24 cellular contexts compared by ENCODE assay signal in genomic region chr2:99939135-99939534, GRCh38.
"Had no signal": no experiment of that assay in that cellular context is flagged by ENCODE, and none has a peak within 500 bp of the region (broad histone marks: within the 10 kb centered on the region; RNA-seq: fewer than 3 reads in every experiment).

No MANE protein-coding gene starts in this region.

- DNase-seq: activated CD4-positive, alpha-beta T cell treated with anti-CD3 and anti-CD28 coated beads for 48 hours; activated CD4-positive, alpha-beta T cell treated with anti-CD3 and anti-CD28 coated beads, Interleukin-2, amount 50 U/mL, for 48 hours; activated CD8-positive, alpha-beta memory T cell treated with anti-CD3 and anti-CD28 coated beads for 24 hours; activated effector memory CD4-positive, alpha-beta T cell treated with Interleukin-2 at 50 U/mL for 16 hours; activated naive CD4-positive, alpha-beta T cell treated with Interleukin-2 at 50 U/mL for 16 hours; anterior cingulate cortex; body of pancreas; cerebellar nuclear complex; colonic mucosa; dorsolateral prefrontal cortex; effector memory CD4-positive, alpha-beta T cell; left ventricle myocardium inferior; ovary; stimulated activated CD4-positive, alpha-beta T cell treated with anti-CD3 and anti-CD28 coated beads, Interleukin-4, amount 100 ng/mL, for 24 hours; trophoblast cell had no signal

- H3K27ac ChIP-seq: body of pancreas, colonic mucosa, dorsolateral prefrontal cortex, left ventricle myocardium inferior, ovary, skin epidermis, thoracic aorta, WERI-Rb-1 had no signal

- H3K36me3 ChIP-seq: colonic mucosa, left ventricle myocardium inferior, ovary, thoracic aorta, WERI-Rb-1 had no signal

- H3K4me1 ChIP-seq: body of pancreas, colonic mucosa had no signal

- ATAC-seq: activated CD4-positive, CD25-positive, alpha-beta regulatory T cell treated with anti-CD3 and anti-CD28 coated beads, Interleukin-2, amount 50 U/mL, for 24 hours; body of pancreas; sciatic nerve; stimulated activated effector memory CD8-positive, alpha-beta T cell treated with anti-CD3 and anti-CD28 coated beads, Interleukin-12 subunit alpha, Interleukin-12 subunit beta, amount 100 ng/mL, for 72 hours had no signal

- H3K4me3 ChIP-seq: body of pancreas, colonic mucosa, dorsolateral prefrontal cortex, left ventricle myocardium inferior, ovary, skin epidermis, thoracic aorta had no signal

- FAIRE-seq: frontal cortex, islet of Langerhans, urothelium cell line had no signal

- H3K9me3 ChIP-seq: body of pancreas, colonic mucosa, left ventricle myocardium inferior, ovary, thoracic aorta had no signal

- H3K27me3 ChIP-seq: body of pancreas, colonic mucosa, dorsolateral prefrontal cortex, ovary had no signal
